ENCODE assay signal across 8 cellular contexts in genomic region chr5:72848474-72849428, GRCh38. TPM values are rescaled to one million over a fixed set of nuclear protein-coding genes. Genes with fewer than 3 reads are reported as not detected.
DNase-seq lines count a peak whose midpoint lies in the region; ATAC-seq and TF ChIP-seq lines count a peak whose summit lies in the region.

No MANE protein-coding gene starts in this region.

- peaks cover 36% of the 10 kb centered on the region for H3K36me3 Mint-ChIP-seq in activated naive CD8-positive, alpha-beta T cell treated with anti-CD3 and anti-CD28 coated beads, Interleukin-2, amount 50 U/mL, for 24 hours (ENCODE audit: low read depth)

- H3K4me1 Mint-ChIP-seq in activated naive CD8-positive, alpha-beta T cell treated with anti-CD3 and anti-CD28 coated beads, Interleukin-2, amount 50 U/mL, for 24 hours, result peaks cover 78% of the 10 kb centered on the region

- peak overlapping the region; percentile 97 for H3K4me3 Mint-ChIP-seq in activated naive CD8-positive, alpha-beta T cell treated with anti-CD3 and anti-CD28 coated beads, Interleukin-2, amount 50 U/mL, for 24 hours

- DNase-seq in SK-MEL-5 (ENCODE audit: low read depth, low spot score), result peak; percentile 54
- DNase-seq in activated naive CD8-positive, alpha-beta T cell treated with anti-CD3 and anti-CD28 coated beads, Interleukin-2, amount 50 U/mL, for 24 hours, result peak; percentile 54
- peak; percentile 71 for DNase-seq in left ventricle myocardium superior
- peak; percentile 64 to 82 for DNase-seq in psoas muscle
- no peak for DNase-seq in vagina (ENCODE audit: extremely low spot score in 2 of 2)

- H3K27me3 ChIP-seq in psoas muscle (ENCODE audit: insufficient read depth in 3 of 3, low read length in 2 of 3) (no peaks in the 10 kb centered on the region), vagina (no peaks in the 10 kb centered on the region)

- in situ Hi-C loops in SK-MEL-5 (cut with HindIII; ENCODE audit: low pct_unique_long_range_greater_than_20kb, low sequenced_read_pairs), result no loop called here

- no peaks in the 10 kb centered on the region for H3K9me3 Mint-ChIP-seq in activated naive CD8-positive, alpha-beta T cell treated with anti-CD3 and anti-CD28 coated beads, Interleukin-2, amount 50 U/mL, for 24 hours

- H3K27me3 Mint-ChIP-seq in activated naive CD8-positive, alpha-beta T cell treated with anti-CD3 and anti-CD28 coated beads, Interleukin-2, amount 50 U/mL, for 24 hours, result no peaks in the 10 kb centered on the region

- WGBS in psoas muscle, 3 donors, result 1 to 2% (median 1%) methylated on average over 37 to 80 of the region's 81 CpGs

- H3K36me3 ChIP-seq in psoas muscle (ENCODE audit: insufficient read depth in 1 of 2, low read depth in 1 of 2) (peaks cover 0 to 11% of the 10 kb centered on the region in 2 donors), vagina (no peaks in the 10 kb centered on the region)

- peak; percentile 19; the same call in 1 of the 2 replicates for TF ChIP-seq CTCF in C4-2B (conservative IDR thresholded peaks at IDR 0.05)
- no peak for TF ChIP-seq CTCF in psoas muscle (IDR thresholded peaks at IDR 0.05)
- no peak for TF ChIP-seq CTCF in vagina (IDR thresholded peaks at IDR 0.05)

- TF ChIP-seq POLR2A in vagina (IDR thresholded peaks at IDR 0.05), result no peak

- H3K4me3 ChIP-seq in psoas muscle, result peak overlapping the region; percentile 81
- H3K4me3 ChIP-seq in vagina, result peak overlapping the region; percentile 69 to 74

- peak overlapping the region; percentile 97 for H3K27ac Mint-ChIP-seq in activated naive CD8-positive, alpha-beta T cell treated with anti-CD3 and anti-CD28 coated beads, Interleukin-2, amount 50 U/mL, for 24 hours

- H3K4me1 ChIP-seq in psoas muscle (peaks cover 73% of the 10 kb centered on the region), vagina (peaks cover 77% of the 10 kb centered on the region)

- H3K9me3 ChIP-seq in psoas muscle (no peaks in the 10 kb centered on the region), vagina (no peaks in the 10 kb centered on the region)

- intact Hi-C loops in left ventricle myocardium superior (cut with micrococcal nuclease) (no loop called here), psoas muscle (cut with DNase I) (loop anchor here in 1 of 2 donors (10.0 kb wide), 1 partner anchor 234 kb away; no protein-coding TSS in a partner anchor), vagina (cut with DNase I) (no loop called here)

- H3K27ac ChIP-seq in C4-2B (peak overlapping the region; percentile 98), psoas muscle (peak overlapping the region; percentile 95), vagina (peak overlapping the region; percentile 82)

- peak; percentile 54 for ATAC-seq in GM19023 (IDR thresholded peaks at IDR 0.05; ENCODE audit: unreplicated experiment)
- ATAC-seq in HG03196 (IDR thresholded peaks at IDR 0.05; ENCODE audit: unreplicated experiment), result peak; percentile 45
- ATAC-seq in activated naive CD8-positive, alpha-beta T cell treated with anti-CD3 and anti-CD28 coated beads, Interleukin-2, amount 50 U/mL, for 24 hours, result peak; percentile 62
- ATAC-seq in left ventricle myocardium superior, result peak; percentile 72
- ATAC-seq in psoas muscle, result peak; percentile 62 to 73 (median 70)

RNA-seq across cellular contexts. Expression of gene TNPO1, which starts 32.3 kb away (rescaled TPM):
- 301 and 303 TPM in 2 replicates for total RNA-seq in SK-MEL-5 (2014; rRNA removed; shearing (Covaris generic))
- polyA plus RNA-seq in SK-MEL-5 (2015; cell fraction: cytosol; rRNA removed), result 104 and 128 TPM in 2 replicates
- 99.9 and 103 TPM in 2 replicates for polyA plus RNA-seq in SK-MEL-5 (2015; cell fraction: nucleus; rRNA removed)
- 67.7 TPM for total RNA-seq in left ventricle myocardium superior
- 10 to 100 TPM; 64.0 to 99.2 (median 77.6) TPM for total RNA-seq in psoas muscle
- 100 to 1,000 TPM in 1 of 3 donors, 10 to 100 TPM in 2; 15.0 to 115 (median 23.2) TPM for polyA plus RNA-seq in psoas muscle
- 72.7 TPM for total RNA-seq in vagina

Comparison
In these comparisons a context has a peak if more than half of its experiments do, and no peak if none do; other contexts are left out.
1. DNase-seq: peak in SK-MEL-5 (single experiment), activated naive CD8-positive, alpha-beta T cell treated with anti-CD3 and anti-CD28 coated beads, Interleukin-2, amount 50 U/mL, for 24 hours (single experiment), left ventricle myocardium superior (single experiment) and psoas muscle (2 of 2); none in vagina (0 of 2).
2. Peak in every context shown above with its lines, with median percentiles within 50 percentile points of each other: H3K27ac ChIP-seq and ATAC-seq.